ENCODE assay signal across 19 cellular contexts in the genomic region with DNA sequence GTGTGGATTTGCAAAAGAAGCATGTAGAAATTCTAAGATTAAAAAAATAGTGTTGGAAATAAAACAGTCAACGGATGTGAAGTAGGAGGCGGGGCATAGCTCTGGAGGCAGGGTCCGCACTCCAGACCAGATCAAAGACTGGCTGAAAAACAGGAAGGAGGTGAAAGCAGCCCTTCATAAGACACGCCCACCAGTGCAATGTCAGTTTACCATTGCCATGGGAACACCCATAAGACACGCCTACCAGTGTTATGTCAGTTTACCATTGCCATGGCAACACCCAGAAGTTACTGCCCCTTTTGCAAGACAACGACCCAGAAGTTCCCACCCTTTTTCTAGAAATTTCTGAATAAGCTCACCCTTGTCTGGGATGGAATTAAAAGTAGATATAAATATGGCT.
"Had no signal": no experiment of that assay in that cellular context is flagged by ENCODE, and none has a peak within 500 bp of the region (broad histone marks: within the 10 kb centered on the region; RNA-seq: fewer than 3 reads in every experiment).

No MANE protein-coding gene starts in this region.

- H3K9me3 ChIP-seq: body of pancreas, colonic mucosa, left ventricle myocardium inferior, mucosa of descending colon, neutrophil, thyroid gland had no signal

- H3K27ac ChIP-seq: body of pancreas, colonic mucosa, left ventricle myocardium inferior, neutrophil, stomach, thyroid gland had no signal

- H3K27me3 ChIP-seq: body of pancreas, colonic mucosa, neutrophil, thyroid gland had no signal

- H3K4me3 ChIP-seq: body of pancreas, colonic mucosa, left ventricle myocardium inferior, mucosa of descending colon, stomach, thyroid gland had no signal

- H3K4me1 ChIP-seq: body of pancreas, colonic mucosa, left ventricle myocardium inferior, stomach, thyroid gland had no signal

- H3K27ac Mint-ChIP-seq: activated B cell treated with CpG ODN at 0.5 μM for 24 hours; activated CD4-positive, alpha-beta T cell treated with anti-CD3 and anti-CD28 coated beads, Interleukin-2, amount 10 ng/mL, durations not matched to agents 24 days and 14 days; activated naive CD8-positive, alpha-beta T cell; naive thymus-derived CD4-positive, alpha-beta T cell had no signal

- H3K36me3 Mint-ChIP-seq: activated naive CD8-positive, alpha-beta T cell; naive thymus-derived CD4-positive, alpha-beta T cell had no signal

- H3K4me3 Mint-ChIP-seq: activated B cell treated with CpG ODN at 0.5 μM for 24 hours; activated CD4-positive, alpha-beta T cell treated with anti-CD3 and anti-CD28 coated beads, Interleukin-2, amount 10 ng/mL, durations not matched to agents 24 days and 14 days; activated naive CD8-positive, alpha-beta T cell; naive thymus-derived CD4-positive, alpha-beta T cell had no signal

- DNase-seq: activated B cell treated with CpG ODN at 0.5 μM for 24 hours; activated CD4-positive, alpha-beta T cell treated with anti-CD3 and anti-CD28 coated beads, Interleukin-2, amount 10 ng/mL, durations not matched to agents 24 days and 14 days; activated CD8-positive, alpha-beta memory T cell treated with anti-CD3 and anti-CD28 coated beads, Interleukin-2, amount 50 U/mL, for 48 hours; activated gamma-delta T cell treated with Interleukin-2 at 50 U/mL for 16 hours; amniotic stem cell; body of pancreas; central memory CD4-positive, alpha-beta T cell; colonic mucosa; kidney; left ventricle myocardium inferior; mucosa of descending colon; stimulated activated CD4-positive, alpha-beta T cell treated with anti-CD3 and anti-CD28 coated beads, Interleukin-1b, Interleukin-23, amount 100 ng/mL, for 48 hours; stomach; thyroid gland had no signal

- FAIRE-seq: kidney, TTC549 had no signal

- ATAC-seq: body of pancreas; esophagus mucosa; mucosa of descending colon; naive thymus-derived CD4-positive, alpha-beta T cell had no signal

- H3K4me1 Mint-ChIP-seq: activated B cell treated with CpG ODN at 0.5 μM for 24 hours; activated CD4-positive, alpha-beta T cell treated with anti-CD3 and anti-CD28 coated beads, Interleukin-2, amount 10 ng/mL, durations not matched to agents 24 days and 14 days; naive thymus-derived CD4-positive, alpha-beta T cell had no signal

- H3K36me3 ChIP-seq: colonic mucosa, left ventricle myocardium inferior, neutrophil, stomach, thyroid gland had no signal

- H3K9me3 Mint-ChIP-seq: activated B cell treated with CpG ODN at 0.5 μM for 24 hours had no signal

- H3K27me3 Mint-ChIP-seq: activated B cell treated with CpG ODN at 0.5 μM for 24 hours; activated CD4-positive, alpha-beta T cell treated with anti-CD3 and anti-CD28 coated beads, Interleukin-2, amount 10 ng/mL, durations not matched to agents 24 days and 14 days had no signal
